Comparison of ENCODE assay signal across 28 cellular contexts in the genomic region with DNA sequence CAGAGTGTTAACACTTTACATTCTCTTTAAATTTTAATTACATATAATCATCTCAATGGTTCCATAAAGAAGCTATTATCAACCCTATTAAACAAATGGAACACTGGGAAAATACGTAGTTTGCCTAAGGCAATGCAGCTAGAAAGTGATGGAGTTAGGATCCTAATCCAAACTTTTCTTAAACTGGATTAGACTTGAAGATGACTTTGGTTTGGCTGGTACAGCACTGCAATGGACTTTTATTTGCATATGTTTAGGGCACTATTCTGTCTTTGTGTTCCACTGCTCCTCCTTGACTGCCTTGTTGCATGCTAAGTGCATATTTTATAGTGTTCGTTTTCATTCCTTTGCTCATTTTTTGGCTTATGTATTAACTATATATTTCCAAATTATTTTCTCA.
"Had no signal": no experiment of that assay in that cellular context is flagged by ENCODE, and none has a peak within 500 bp of the region (broad histone marks: within the 10 kb centered on the region; RNA-seq: fewer than 3 reads in every experiment).

No MANE protein-coding gene starts in this region.

- H3K36me3 ChIP-seq: adrenal gland, ascending aorta, brain microvascular endothelial cell, breast epithelium, cardiac muscle cell had no signal

- DNase-seq: activated effector memory CD4-positive, alpha-beta T cell treated with anti-CD3 and anti-CD28 coated beads, Interleukin-2, amount 50 U/mL, for 16 hours; activated effector memory CD4-positive, alpha-beta T cell treated with Interleukin-2 at 50 U/mL for 16 hours; activated gamma-delta T cell; activated gamma-delta T cell treated with Interleukin-2 at 50 U/mL for 16 hours; activated naive CD4-positive, alpha-beta T cell; activated naive CD4-positive, alpha-beta T cell treated with anti-CD3 and anti-CD28 coated beads for 36 hours; activated naive CD4-positive, alpha-beta T cell treated with anti-CD3 and anti-CD28 coated beads, Interleukin-2, amount 10 ng/mL, durations not matched to agents 7 days and 5 days; activated naive CD4-positive, alpha-beta T cell treated with anti-CD3 and anti-CD28 coated beads, Interleukin-2, amount 50 U/mL, for 16 hours; activated naive CD4-positive, alpha-beta T cell treated with Interleukin-2 at 50 U/mL for 16 hours; activated naive CD8-positive, alpha-beta T cell treated with anti-CD3 and anti-CD28 coated beads for 36 hours; activated naive CD8-positive, alpha-beta T cell treated with anti-CD3 and anti-CD28 coated beads, Interleukin-2, amount 10 ng/mL, durations not matched to agents 7 days and 5 days; activated naive CD8-positive, alpha-beta T cell treated with anti-CD3 and anti-CD28 coated beads, Interleukin-2, amount 50 U/mL, for 24 hours; activated T-cell treated with anti-CD3 and anti-CD28 coated beads, Interleukin-2, amount 50 U/mL, for 4 hours; activated T-cell treated with anti-CD3 and anti-CD28 coated beads, Interleukin-2, amount 50 U/mL, for 48 hours; activated T-cell treated with anti-CD3 and anti-CD28 coated beads, Interleukin-2, amount 50 U/mL, for 72 hours; adrenal gland; amniotic stem cell; amygdala; anterior cingulate cortex; aorta; body of pancreas; brain microvascular endothelial cell; caudate nucleus; central memory CD4-positive, alpha-beta T cell; cerebellar nuclear complex had no signal

- H3K27me3 ChIP-seq: adrenal gland, ascending aorta, body of pancreas, brain microvascular endothelial cell, breast epithelium, cardiac muscle cell had no signal

- H3K4me1 ChIP-seq: adrenal gland, ascending aorta, body of pancreas, breast epithelium had no signal

- H3K9me3 ChIP-seq: adrenal gland, body of pancreas had no signal

- H3K4me3 ChIP-seq: adrenal gland, ascending aorta, body of pancreas, breast epithelium, cardiac muscle cell had no signal
